Comparison of ENCODE assay signal across 29 cellular contexts in the genomic region with DNA sequence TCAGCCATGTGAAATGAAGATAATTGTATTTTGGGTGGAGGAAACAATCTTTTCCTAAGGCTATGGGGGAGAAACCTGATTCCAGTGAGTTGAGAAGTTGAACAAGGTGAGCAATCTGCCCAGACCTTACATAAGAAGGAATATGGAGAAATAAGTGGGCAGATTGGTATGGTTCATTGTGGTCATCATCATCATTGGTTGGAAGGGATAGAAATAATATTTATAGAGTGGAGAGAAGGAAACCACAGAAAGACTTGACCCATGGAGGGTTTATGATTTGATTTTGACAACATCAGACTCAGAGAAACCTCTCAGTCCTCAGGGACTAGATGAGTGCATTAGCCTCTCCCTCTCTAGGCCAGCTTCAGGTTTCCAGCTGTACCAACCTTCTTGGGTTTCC.
"Had no signal": no experiment of that assay in that cellular context is flagged by ENCODE, and none has a peak within 500 bp of the region (broad histone marks: within the 10 kb centered on the region; RNA-seq: fewer than 3 reads in every experiment).

No MANE protein-coding gene starts in this region.

- H3K27ac ChIP-seq: ascending aorta, brain microvascular endothelial cell, cardiac muscle cell, colonic mucosa, foreskin keratinocyte, gastrocnemius medialis, heart right ventricle had no signal

- ATAC-seq: activated CD4-positive, alpha-beta T cell treated with anti-CD3 and anti-CD28 coated beads for 36 hours; activated CD8-positive, alpha-beta memory T cell treated with anti-CD3 and anti-CD28 coated beads, Interleukin-2, amount 10 ng/mL, durations not matched to agents 7 days and 5 days; activated CD8-positive, alpha-beta T cell treated with anti-CD3 and anti-CD28 coated beads, Interleukin-2, amount 10 ng/mL, durations not matched to agents 7 days and 5 days; activated naive CD4-positive, alpha-beta T cell treated with anti-CD3 and anti-CD28 coated beads, Interleukin-2, amount 50 U/mL, for 72 hours; esophagus mucosa; foreskin keratinocyte; gastrocnemius medialis; heart right ventricle had no signal

- DNase-seq: activated CD4-positive, alpha-beta memory T cell treated with anti-CD3 and anti-CD28 coated beads for 36 hours; activated CD4-positive, alpha-beta T cell treated with anti-CD3 and anti-CD28 coated beads for 36 hours; activated CD4-positive, alpha-beta T cell treated with anti-CD3 and anti-CD28 coated beads, Interleukin-2, amount 10 ng/mL, durations not matched to agents 24 days and 14 days; activated CD4-positive, CD25-positive, alpha-beta regulatory T cell; activated CD4-positive, CD25-positive, alpha-beta regulatory T cell treated with anti-CD3 and anti-CD28 coated beads, Interleukin-2, amount 50 U/mL, for 72 hours; activated CD8-positive, alpha-beta memory T cell treated with anti-CD3 and anti-CD28 coated beads, Interleukin-2, amount 10 ng/mL, durations not matched to agents 7 days and 5 days; activated CD8-positive, alpha-beta memory T cell treated with anti-CD3 and anti-CD28 coated beads, Interleukin-2, amount 50 U/mL, for 4 hours; activated CD8-positive, alpha-beta T cell treated with anti-CD3 and anti-CD28 coated beads, Interleukin-2, amount 10 ng/mL, durations not matched to agents 7 days and 5 days; activated gamma-delta T cell; activated naive CD4-positive, alpha-beta T cell; activated naive CD4-positive, alpha-beta T cell treated with anti-CD3 and anti-CD28 coated beads, Interleukin-2, amount 10 ng/mL, durations not matched to agents 7 days and 5 days; activated naive CD8-positive, alpha-beta T cell treated with anti-CD3 and anti-CD28 coated beads, Interleukin-2, amount 10 ng/mL, durations not matched to agents 7 days and 5 days; activated T-cell treated with anti-CD3 and anti-CD28 coated beads, Interleukin-2, amount 50 U/mL, for 1 hour; activated T-cell treated with anti-CD3 and anti-CD28 coated beads, Interleukin-2, amount 50 U/mL, for 48 hours; brain microvascular endothelial cell; central memory CD4-positive, alpha-beta T cell; cerebellar nuclear complex; colonic mucosa; effector CD8-positive, alpha-beta T cell; foreskin keratinocyte; gastrocnemius medialis; heart right ventricle; T-helper 2 cell had no signal

- H3K27me3 ChIP-seq: ascending aorta, brain microvascular endothelial cell, cardiac muscle cell, colonic mucosa, foreskin keratinocyte, gastrocnemius medialis, heart right ventricle had no signal

- H3K27ac Mint-ChIP-seq: activated CD4-positive, alpha-beta memory T cell treated with anti-CD3 and anti-CD28 coated beads for 36 hours; activated CD4-positive, alpha-beta T cell treated with anti-CD3 and anti-CD28 coated beads for 36 hours; activated CD4-positive, alpha-beta T cell treated with anti-CD3 and anti-CD28 coated beads, Interleukin-2, amount 10 ng/mL, durations not matched to agents 24 days and 14 days; activated CD8-positive, alpha-beta memory T cell treated with anti-CD3 and anti-CD28 coated beads, Interleukin-2, amount 10 ng/mL, durations not matched to agents 7 days and 5 days; activated CD8-positive, alpha-beta T cell treated with anti-CD3 and anti-CD28 coated beads, Interleukin-2, amount 10 ng/mL, durations not matched to agents 7 days and 5 days; activated naive CD4-positive, alpha-beta T cell treated with anti-CD3 and anti-CD28 coated beads, Interleukin-2, amount 10 ng/mL, durations not matched to agents 7 days and 5 days; activated naive CD4-positive, alpha-beta T cell treated with anti-CD3 and anti-CD28 coated beads, Interleukin-2, amount 50 U/mL, for 72 hours; activated naive CD8-positive, alpha-beta T cell treated with anti-CD3 and anti-CD28 coated beads, Interleukin-2, amount 10 ng/mL, durations not matched to agents 7 days and 5 days had no signal

- H3K4me3 Mint-ChIP-seq: activated CD4-positive, alpha-beta memory T cell treated with anti-CD3 and anti-CD28 coated beads for 36 hours; activated CD4-positive, alpha-beta T cell treated with anti-CD3 and anti-CD28 coated beads for 36 hours; activated CD4-positive, alpha-beta T cell treated with anti-CD3 and anti-CD28 coated beads, Interleukin-2, amount 10 ng/mL, durations not matched to agents 24 days and 14 days; activated CD8-positive, alpha-beta memory T cell treated with anti-CD3 and anti-CD28 coated beads, Interleukin-2, amount 10 ng/mL, durations not matched to agents 7 days and 5 days; activated CD8-positive, alpha-beta T cell treated with anti-CD3 and anti-CD28 coated beads, Interleukin-2, amount 10 ng/mL, durations not matched to agents 7 days and 5 days; activated naive CD4-positive, alpha-beta T cell treated with anti-CD3 and anti-CD28 coated beads, Interleukin-2, amount 10 ng/mL, durations not matched to agents 7 days and 5 days; activated naive CD8-positive, alpha-beta T cell treated with anti-CD3 and anti-CD28 coated beads, Interleukin-2, amount 10 ng/mL, durations not matched to agents 7 days and 5 days had no signal

- H3K4me3 ChIP-seq: ascending aorta, cardiac muscle cell, colonic mucosa, gastrocnemius medialis, heart right ventricle had no signal

- H3K36me3 Mint-ChIP-seq: activated CD4-positive, alpha-beta memory T cell treated with anti-CD3 and anti-CD28 coated beads for 36 hours; activated CD8-positive, alpha-beta memory T cell treated with anti-CD3 and anti-CD28 coated beads, Interleukin-2, amount 10 ng/mL, durations not matched to agents 7 days and 5 days; activated naive CD4-positive, alpha-beta T cell treated with anti-CD3 and anti-CD28 coated beads, Interleukin-2, amount 10 ng/mL, durations not matched to agents 7 days and 5 days; activated naive CD8-positive, alpha-beta T cell treated with anti-CD3 and anti-CD28 coated beads, Interleukin-2, amount 10 ng/mL, durations not matched to agents 7 days and 5 days had no signal

- H3K36me3 ChIP-seq: ascending aorta, brain microvascular endothelial cell, cardiac muscle cell, colonic mucosa, gastrocnemius medialis, heart right ventricle had no signal

- FAIRE-seq: endometrium, endothelial cell of umbilical vein had no signal

- H3K9me3 ChIP-seq: colonic mucosa had no signal

- H3K4me1 ChIP-seq: ascending aorta, colonic mucosa, gastrocnemius medialis, heart right ventricle had no signal

- H3K4me1 Mint-ChIP-seq: activated CD4-positive, alpha-beta T cell treated with anti-CD3 and anti-CD28 coated beads for 36 hours; activated CD4-positive, alpha-beta T cell treated with anti-CD3 and anti-CD28 coated beads, Interleukin-2, amount 10 ng/mL, durations not matched to agents 24 days and 14 days; activated CD8-positive, alpha-beta memory T cell treated with anti-CD3 and anti-CD28 coated beads, Interleukin-2, amount 10 ng/mL, durations not matched to agents 7 days and 5 days; activated naive CD4-positive, alpha-beta T cell treated with anti-CD3 and anti-CD28 coated beads, Interleukin-2, amount 10 ng/mL, durations not matched to agents 7 days and 5 days had no signal

- H3K27me3 Mint-ChIP-seq: activated CD4-positive, alpha-beta T cell treated with anti-CD3 and anti-CD28 coated beads for 36 hours; activated CD4-positive, alpha-beta T cell treated with anti-CD3 and anti-CD28 coated beads, Interleukin-2, amount 10 ng/mL, durations not matched to agents 24 days and 14 days; activated CD8-positive, alpha-beta memory T cell treated with anti-CD3 and anti-CD28 coated beads, Interleukin-2, amount 10 ng/mL, durations not matched to agents 7 days and 5 days; activated naive CD4-positive, alpha-beta T cell treated with anti-CD3 and anti-CD28 coated beads, Interleukin-2, amount 10 ng/mL, durations not matched to agents 7 days and 5 days; activated naive CD8-positive, alpha-beta T cell treated with anti-CD3 and anti-CD28 coated beads, Interleukin-2, amount 10 ng/mL, durations not matched to agents 7 days and 5 days had no signal
